1 cellular context compared by ENCODE assay signal in the genomic region with DNA sequence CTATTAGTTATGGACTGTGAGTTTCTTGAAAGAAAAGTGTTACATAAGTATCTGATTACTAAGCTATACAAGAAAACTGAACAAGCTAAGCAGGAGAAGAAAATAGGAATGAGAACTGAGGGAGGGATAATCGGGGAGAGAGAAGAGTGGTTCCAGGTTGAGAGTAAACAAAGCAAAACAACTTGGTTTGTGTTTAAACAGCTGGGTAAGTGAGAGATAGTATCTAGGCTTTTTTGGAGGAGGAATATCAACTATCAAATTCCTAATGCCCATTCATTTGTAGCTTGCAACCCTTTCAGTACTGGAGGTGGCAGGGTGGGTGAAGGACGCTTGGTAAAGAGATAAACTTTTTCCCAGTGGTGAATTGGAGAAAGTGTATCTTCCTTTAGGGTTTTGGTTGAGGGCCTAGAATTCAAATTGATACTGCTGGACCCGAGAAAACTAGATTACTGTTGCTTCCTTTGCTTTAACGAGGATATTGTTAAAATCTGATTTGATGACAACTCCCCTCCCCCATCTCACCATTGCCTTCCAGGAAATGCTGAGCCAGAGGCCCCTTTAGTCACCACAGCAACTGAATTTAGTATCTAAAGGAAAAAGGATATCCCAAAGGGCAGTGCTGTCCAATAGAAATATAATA.
TF ChIP-seq lines count a peak whose summit lies in the region.

No MANE protein-coding gene starts in this region.

TF ChIP-seq in K562, 482 proteins besides CTCF, POLR2A, EP300 and RAD21 (continued from another document and continues in another):
- no peak for TF ChIP-seq TARDBP (IDR thresholded peaks at IDR 0.05)
- no peak for TF ChIP-seq KDM4B (IDR thresholded peaks at IDR 0.05; ENCODE audit: borderline replicate concordance in 2 of 2, low read depth in 1 of 2)
- TF ChIP-seq THRAP3 (IDR thresholded peaks at IDR 0.05; ENCODE audit: borderline replicate concordance) = no peak
- TF ChIP-seq SOX6 (IDR thresholded peaks at IDR 0.05) = 0 out of 2 replicates have a peak, but pooled peaks have one; percentile 26
- TF ChIP-seq, protein P1, sequence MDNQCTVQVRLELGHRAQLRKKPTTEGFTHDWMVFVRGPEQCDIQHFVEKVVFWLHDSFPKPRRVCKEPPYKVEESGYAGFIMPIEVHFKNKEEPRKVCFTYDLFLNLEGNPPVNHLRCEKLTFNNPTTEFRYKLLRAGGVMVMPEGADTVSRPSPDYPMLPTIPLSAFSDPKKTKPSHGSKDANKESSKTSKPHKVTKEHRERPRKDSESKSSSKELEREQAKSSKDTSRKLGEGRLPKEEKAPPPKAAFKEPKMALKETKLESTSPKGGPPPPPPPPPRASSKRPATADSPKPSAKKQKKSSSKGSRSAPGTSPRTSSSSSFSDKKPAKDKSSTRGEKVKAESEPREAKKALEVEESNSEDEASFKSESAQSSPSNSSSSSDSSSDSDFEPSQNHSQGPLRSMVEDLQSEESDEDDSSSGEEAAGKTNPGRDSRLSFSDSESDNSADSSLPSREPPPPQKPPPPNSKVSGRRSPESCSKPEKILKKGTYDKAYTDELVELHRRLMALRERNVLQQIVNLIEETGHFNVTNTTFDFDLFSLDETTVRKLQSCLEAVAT (IDR thresholded peaks at IDR 0.05) = no peak
- TF ChIP-seq DNMT1 (IDR thresholded peaks at IDR 0.05) = no peak
- TF ChIP-seq JUND (IDR thresholded peaks at IDR 0.05; ENCODE audit: borderline replicate concordance, low read depth, low read length) = no peak
- peak; percentile 38; the same call in 1 of the 3 replicates for TF ChIP-seq JUND (tag; IDR thresholded peaks at IDR 0.05; ENCODE audit: borderline replicate concordance, low read depth, low read length)
- no peak for TF ChIP-seq ZFP1 (CRISPR knock-in tag; IDR thresholded peaks at IDR 0.05)
- TF ChIP-seq ZKSCAN8 (CRISPR knock-in tag; IDR thresholded peaks at IDR 0.05) = no peak
- 0 out of 2 replicates have a peak, but pooled peaks have one; percentile 10 for TF ChIP-seq FOXM1 (IDR thresholded peaks at IDR 0.05; ENCODE audit: low read depth)
- TF ChIP-seq FOXM1 (CRISPR knock-in tag; IDR thresholded peaks at IDR 0.05; ENCODE audit: low read depth) = no peak
- peak in 1 of 2 experiments; percentile 81; a peak in 2 of 4 replicates for TF ChIP-seq FOXA3 (CRISPR knock-in tag; conservative IDR thresholded peaks at IDR 0.05 in 1 of 2, IDR thresholded peaks at IDR 0.05 in 1 of 2)
- no peak for TF ChIP-seq CAMTA2 (CRISPR knock-in tag; conservative IDR thresholded peaks at IDR 0.05)
- TF ChIP-seq, protein P2, sequence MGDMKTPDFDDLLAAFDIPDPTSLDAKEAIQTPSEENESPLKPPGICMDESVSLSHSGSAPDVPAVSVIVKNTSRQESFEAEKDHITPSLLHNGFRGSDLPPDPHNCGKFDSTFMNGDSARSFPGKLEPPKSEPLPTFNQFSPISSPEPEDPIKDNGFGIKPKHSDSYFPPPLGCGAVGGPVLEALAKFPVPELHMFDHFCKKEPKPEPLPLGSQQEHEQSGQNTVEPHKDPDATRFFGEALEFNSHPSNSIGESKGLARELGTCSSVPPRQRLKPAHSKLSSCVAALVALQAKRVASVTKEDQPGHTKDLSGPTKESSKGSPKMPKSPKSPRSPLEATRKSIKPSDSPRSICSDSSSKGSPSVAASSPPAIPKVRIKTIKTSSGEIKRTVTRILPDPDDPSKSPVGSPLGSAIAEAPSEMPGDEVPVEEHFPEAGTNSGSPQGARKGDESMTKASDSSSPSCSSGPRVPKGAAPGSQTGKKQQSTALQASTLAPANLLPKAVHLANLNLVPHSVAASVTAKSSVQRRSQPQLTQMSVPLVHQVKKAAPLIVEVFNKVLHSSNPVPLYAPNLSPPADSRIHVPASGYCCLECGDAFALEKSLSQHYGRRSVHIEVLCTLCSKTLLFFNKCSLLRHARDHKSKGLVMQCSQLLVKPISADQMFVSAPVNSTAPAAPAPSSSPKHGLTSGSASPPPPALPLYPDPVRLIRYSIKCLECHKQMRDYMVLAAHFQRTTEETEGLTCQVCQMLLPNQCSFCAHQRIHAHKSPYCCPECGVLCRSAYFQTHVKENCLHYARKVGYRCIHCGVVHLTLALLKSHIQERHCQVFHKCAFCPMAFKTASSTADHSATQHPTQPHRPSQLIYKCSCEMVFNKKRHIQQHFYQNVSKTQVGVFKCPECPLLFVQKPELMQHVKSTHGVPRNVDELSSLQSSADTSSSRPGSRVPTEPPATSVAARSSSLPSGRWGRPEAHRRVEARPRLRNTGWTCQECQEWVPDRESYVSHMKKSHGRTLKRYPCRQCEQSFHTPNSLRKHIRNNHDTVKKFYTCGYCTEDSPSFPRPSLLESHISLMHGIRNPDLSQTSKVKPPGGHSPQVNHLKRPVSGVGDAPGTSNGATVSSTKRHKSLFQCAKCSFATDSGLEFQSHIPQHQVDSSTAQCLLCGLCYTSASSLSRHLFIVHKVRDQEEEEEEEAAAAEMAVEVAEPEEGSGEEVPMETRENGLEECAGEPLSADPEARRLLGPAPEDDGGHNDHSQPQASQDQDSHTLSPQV (IDR thresholded peaks at IDR 0.05) = 0 out of 2 replicates have a peak, but pooled peaks have one; percentile 52
- TF ChIP-seq, protein P3, sequence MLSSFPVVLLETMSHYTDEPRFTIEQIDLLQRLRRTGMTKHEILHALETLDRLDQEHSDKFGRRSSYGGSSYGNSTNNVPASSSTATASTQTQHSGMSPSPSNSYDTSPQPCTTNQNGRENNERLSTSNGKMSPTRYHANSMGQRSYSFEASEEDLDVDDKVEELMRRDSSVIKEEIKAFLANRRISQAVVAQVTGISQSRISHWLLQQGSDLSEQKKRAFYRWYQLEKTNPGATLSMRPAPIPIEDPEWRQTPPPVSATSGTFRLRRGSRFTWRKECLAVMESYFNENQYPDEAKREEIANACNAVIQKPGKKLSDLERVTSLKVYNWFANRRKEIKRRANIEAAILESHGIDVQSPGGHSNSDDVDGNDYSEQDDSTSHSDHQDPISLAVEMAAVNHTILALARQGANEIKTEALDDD (IDR thresholded peaks at IDR 0.05) = peak; percentile 72
- TF ChIP-seq CBFA2T3 (IDR thresholded peaks at IDR 0.05) = 0 out of 2 replicates have a peak, but pooled peaks have one; percentile 5
- TF ChIP-seq TBP (optimal IDR thresholded peaks at IDR 0.05; ENCODE audit: low read depth, low read length) = no peak
- TF ChIP-seq TCF3 (CRISPR knock-in tag; IDR thresholded peaks at IDR 0.05) = no peak
- TF ChIP-seq MAZ (CRISPR knock-in tag; conservative IDR thresholded peaks at IDR 0.05 in 1 of 2, IDR thresholded peaks at IDR 0.05 in 1 of 2) = 0 out of 4 replicates have a peak, but pooled peaks of 1 of the 2 experiments have one; percentile 16
- no peak for TF ChIP-seq MLX (CRISPR knock-in tag; conservative IDR thresholded peaks at IDR 0.05)
- no peak for TF ChIP-seq SIRT6 (IDR thresholded peaks at IDR 0.05; ENCODE audit: low read depth, low read length)
- no peak for TF ChIP-seq SRSF1 (IDR thresholded peaks at IDR 0.05; ENCODE audit: low read depth, low read length)
- TF ChIP-seq FOXK2 (conservative IDR thresholded peaks at IDR 0.05 in 1 of 2, IDR thresholded peaks at IDR 0.05 in 1 of 2; ENCODE audit: low read depth in 2 of 2) = no peak
- no peak for TF ChIP-seq MNT (conservative IDR thresholded peaks at IDR 0.05)
- TF ChIP-seq ZNF584 (CRISPR knock-in tag; IDR thresholded peaks at IDR 0.05; ENCODE audit: low read depth) = no peak
- no peak for TF ChIP-seq ETV6 (IDR thresholded peaks at IDR 0.05; ENCODE audit: borderline replicate concordance in 1 of 2, low read depth in 2 of 2, low read length in 1 of 2)
- TF ChIP-seq ETV6 (CRISPR knock-in tag; IDR thresholded peaks at IDR 0.05; ENCODE audit: borderline replicate concordance) = no peak
- TF ChIP-seq FOSL1 (tag; conservative IDR thresholded peaks at IDR 0.05) = no peak; the same call in 1 of the 2 replicates
- TF ChIP-seq GABPA (tag; conservative IDR thresholded peaks at IDR 0.05; ENCODE audit: low read depth) = no peak
- TF ChIP-seq KDM1A (IDR thresholded peaks at IDR 0.05) = peak; percentile 29 to 33; a peak in 1 of 4 replicates
- no peak for TF ChIP-seq LARP7 (IDR thresholded peaks at IDR 0.05)
- no peak for TF ChIP-seq SNIP1 (IDR thresholded peaks at IDR 0.05; ENCODE audit: low read depth)
- 0 out of 2 replicates have a peak, but pooled peaks have one; percentile 15 for TF ChIP-seq CXXC5 (CRISPR knock-in tag; IDR thresholded peaks at IDR 0.05)
- TF ChIP-seq STAT5A (IDR thresholded peaks at IDR 0.05; ENCODE audit: borderline replicate concordance, low read length) = peak; percentile 77
- no peak for TF ChIP-seq NR2C1 (IDR thresholded peaks at IDR 0.05)
- no peak for TF ChIP-seq NR2C1 (tag; IDR thresholded peaks at IDR 0.05)
- TF ChIP-seq ZNF77 (CRISPR knock-in tag; IDR thresholded peaks at IDR 0.05) = no peak
- 0 out of 4 replicates have a peak, but pooled peaks of 1 of the 2 experiments have one; percentile 10 for TF ChIP-seq HDAC1 (IDR thresholded peaks at IDR 0.05)
- TF ChIP-seq DPF2 (IDR thresholded peaks at IDR 0.05) = peak; percentile 40; the same call in 1 of the 2 replicates
- TF ChIP-seq POLR2H (tag; IDR thresholded peaks at IDR 0.05; ENCODE audit: low read depth) = 0 out of 2 replicates have a peak, but pooled peaks have one; percentile 20
- TF ChIP-seq RFX1 (IDR thresholded peaks at IDR 0.05) = peak; percentile 86
- no peak for TF ChIP-seq CREB3L1 (IDR thresholded peaks at IDR 0.05; ENCODE audit: borderline replicate concordance, low read depth)
- TF ChIP-seq ARID3A (IDR thresholded peaks at IDR 0.05; ENCODE audit: borderline replicate concordance, low read depth, low read length) = peak; percentile 38; the same call in 1 of the 2 replicates
- peak; percentile 78 for TF ChIP-seq LEF1 (IDR thresholded peaks at IDR 0.05)
- TF ChIP-seq GATAD2A (IDR thresholded peaks at IDR 0.05) = 0 out of 2 replicates have a peak, but pooled peaks have one; percentile 58
- peak; percentile 38; the same call in 1 of the 2 replicates for TF ChIP-seq NFE2 (IDR thresholded peaks at IDR 0.05; ENCODE audit: low read depth)
- TF ChIP-seq CSDE1 (IDR thresholded peaks at IDR 0.05) = no peak
- TF ChIP-seq HCFC1 (IDR thresholded peaks at IDR 0.05; ENCODE audit: low read depth, low read length) = no peak
- TF ChIP-seq POLR2G (IDR thresholded peaks at IDR 0.05; ENCODE audit: low read depth, low read length) = no peak
- no peak for TF ChIP-seq NR4A1 (CRISPR knock-in tag; IDR thresholded peaks at IDR 0.05)
- no peak for TF ChIP-seq NR4A1 (tag; IDR thresholded peaks at IDR 0.05)
- TF ChIP-seq ZZZ3 (IDR thresholded peaks at IDR 0.05) = no peak
- TF ChIP-seq HNRNPL (IDR thresholded peaks at IDR 0.05; ENCODE audit: low read depth, low read length) = 0 out of 2 replicates have a peak, but pooled peaks have one; percentile 27
- peak; percentile 14 for TF ChIP-seq TAF9B (IDR thresholded peaks at IDR 0.05; ENCODE audit: partially characterized antibody)
- TF ChIP-seq ETV5 (CRISPR knock-in tag; IDR thresholded peaks at IDR 0.05; ENCODE audit: low read depth) = no peak
- no peak for TF ChIP-seq FOXJ2 (tag; IDR thresholded peaks at IDR 0.05)
- TF ChIP-seq MAFF (IDR thresholded peaks at IDR 0.05; ENCODE audit: low read length) = peak; percentile 5; the same call in 1 of the 2 replicates
- TF ChIP-seq PRMT5 (CRISPR knock-in tag; IDR thresholded peaks at IDR 0.05) = no peak
- no peak for TF ChIP-seq CBX8 (IDR thresholded peaks at IDR 0.05; ENCODE audit: borderline replicate concordance, extremely low read depth, low read depth, low read length, poor library complexity, severe bottlenecking)
- peak in 1 of 2 experiments; percentile 50; a peak in 1 of 4 replicates for TF ChIP-seq RCOR1 (IDR thresholded peaks at IDR 0.05; ENCODE audit: borderline replicate concordance in 1 of 2, low read depth in 2 of 2, low read length in 2 of 2)
- no peak for TF ChIP-seq PURB (CRISPR knock-in tag; IDR thresholded peaks at IDR 0.05; ENCODE audit: low read depth)
- TF ChIP-seq ELF4 (CRISPR knock-in tag; IDR thresholded peaks at IDR 0.05) = no peak
- TF ChIP-seq SLC30A9 (CRISPR knock-in tag; IDR thresholded peaks at IDR 0.05) = no peak
- TF ChIP-seq ZBTB1 (CRISPR knock-in tag; IDR thresholded peaks at IDR 0.05; ENCODE audit: borderline replicate concordance, low read depth) = no peak
